8 cellular contexts compared by ENCODE assay signal in the genomic region with DNA sequence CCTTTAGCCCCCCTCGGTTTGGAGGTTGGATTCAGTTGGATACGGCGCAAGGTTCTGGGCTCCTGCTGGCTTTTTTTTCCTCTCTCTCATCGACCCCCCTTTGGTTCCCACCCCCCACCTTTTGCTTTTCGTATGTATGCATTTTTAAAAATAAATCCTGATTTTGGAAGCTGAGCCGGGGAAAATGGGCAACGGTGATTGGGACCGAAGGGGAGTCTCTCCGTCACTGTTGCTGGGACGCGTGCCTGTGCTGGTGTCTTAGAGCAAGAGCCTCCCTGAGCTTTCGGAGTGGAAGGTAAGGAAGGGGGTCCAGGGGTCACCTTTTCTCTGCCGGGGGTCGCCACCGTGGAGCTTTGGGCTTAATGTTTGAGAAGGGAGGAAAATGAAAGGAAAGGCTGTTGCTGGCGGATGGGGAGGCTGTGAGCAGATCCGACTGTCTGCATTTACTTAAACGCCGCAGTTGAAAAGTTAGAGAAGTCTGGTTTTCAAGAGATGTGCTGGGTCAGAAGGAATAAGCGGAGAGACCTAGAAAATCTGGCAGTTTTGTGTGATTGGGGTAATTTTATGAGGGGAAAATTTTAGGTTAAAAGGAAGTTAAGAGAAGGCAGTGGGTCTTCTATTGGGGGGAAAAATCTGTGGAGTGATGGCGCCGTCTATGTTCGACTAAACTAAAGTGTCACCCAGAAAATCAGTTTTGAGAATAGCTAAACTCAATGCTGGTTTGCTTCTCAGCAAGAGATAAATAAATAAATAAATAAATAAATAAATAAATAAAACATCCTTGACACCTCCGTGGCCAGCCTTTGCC. TPM values are rescaled to one million over a fixed set of nuclear protein-coding genes. Genes with fewer than 3 reads are reported as not detected.
A peak's percentile ranks its signal among the peaks of the same experiment; 100 is the strongest.
DNase-seq lines count a peak whose midpoint lies in the region; ATAC-seq and TF ChIP-seq lines count a peak whose summit lies in the region.

No MANE protein-coding gene starts in this region.

- no peak overlapping the region for H3K27ac Mint-ChIP-seq in activated naive CD4-positive, alpha-beta T cell treated with anti-CD3 and anti-CD28 coated beads, Interleukin-2, amount 50 U/mL, for 24 hours
- no peak overlapping the region for H3K27ac Mint-ChIP-seq in activated naive CD4-positive, alpha-beta T cell treated with anti-CD3 and anti-CD28 coated beads, Interleukin-2, amount 50 U/mL, for 72 hours
- peak overlapping the region; percentile 51 to 83 (median 82) for H3K27ac Mint-ChIP-seq in nephron

- TF ChIP-seq CTCF in SK-N-SH (IDR thresholded peaks at IDR 0.05) (no peak), nephron (IDR thresholded peaks at IDR 0.05; ENCODE audit: unreplicated experiment in 3 of 3) (no peak), omental fat pad (IDR thresholded peaks at IDR 0.05) (no peak)

- peaks cover 47% of the 10 kb centered on the region for H3K27me3 Mint-ChIP-seq in activated naive CD4-positive, alpha-beta T cell treated with anti-CD3 and anti-CD28 coated beads, Interleukin-2, amount 50 U/mL, for 24 hours
- H3K27me3 Mint-ChIP-seq in nephron (ENCODE audit: low read depth): peaks cover 80% of the 10 kb centered on the region

- POLR2A ChIA-PET in SK-N-SH (lab: Yijun Ruan, JAX): interaction anchor here (0.6 to 1.8 kb wide), 7 partner anchors 76 to 1722 kb away, joined by 3 to 7 read pairs (median 4); no protein-coding TSS in a partner anchor

- H3K4me1 Mint-ChIP-seq in activated naive CD4-positive, alpha-beta T cell treated with anti-CD3 and anti-CD28 coated beads, Interleukin-2, amount 50 U/mL, for 24 hours: peaks cover 29% of the 10 kb centered on the region
- H3K4me1 Mint-ChIP-seq in nephron: peaks cover 44% of the 10 kb centered on the region

- H3K9ac ChIP-seq in SK-N-SH: no peak overlapping the region; the same call in 1 of the 2 replicates

- H3K4me1 ChIP-seq in SK-N-SH (ENCODE audit: control insufficient read depth in 1 of 2, insufficient read depth in 2 of 2, low read depth in 1 of 2, low read length in 1 of 2) (peaks cover 0 to 18% of the 10 kb centered on the region in 2 experiments; a peak in 3 of 4 replicates), esophagus (ENCODE audit: control insufficient read depth in 2 of 2, insufficient read depth in 2 of 2, low read length in 1 of 2) (no peaks in the 10 kb centered on the region)

- H3K79me2 ChIP-seq in SK-N-SH (ENCODE audit: insufficient read depth): no peaks in the 10 kb centered on the region

- H3K4me3 ChIP-seq in SK-N-SH (ENCODE audit: low read depth in 2 of 2, low read length in 1 of 2): peak overlapping the region; percentile 64 to 70
- peak overlapping the region; percentile 53 to 63 for H3K4me3 ChIP-seq in esophagus (ENCODE audit: low read depth in 1 of 2, low read length in 2 of 2)

- WGBS in SK-N-SH (ENCODE audit: low lambda C conversion rate): 2% methylated on average over 24 of the region's 24 CpGs
- 2 to 3% methylated on average over 24 of the region's 24 CpGs for WGBS in esophagus, 2 donors

- H3K4me2 ChIP-seq in SK-N-SH: peak overlapping the region; percentile 88

- ATAC-seq in activated naive CD4-positive, alpha-beta T cell treated with anti-CD3 and anti-CD28 coated beads, Interleukin-2, amount 50 U/mL, for 72 hours: no peak
- ATAC-seq in omental fat pad (ENCODE audit: low FRiP score) (no peak), GM18858 (IDR thresholded peaks at IDR 0.05; ENCODE audit: unreplicated experiment) (no peak), HG03565 (IDR thresholded peaks at IDR 0.05; ENCODE audit: unreplicated experiment) (no peak)

- no peaks in the 10 kb centered on the region for H3K9me2 ChIP-seq in SK-N-SH

- peaks cover 4% of the 10 kb centered on the region for H3F3A ChIP-seq in SK-N-SH (replicated peaks; ENCODE audit: insufficient read depth)

- peak overlapping the region; percentile 86 for H2AFZ ChIP-seq in SK-N-SH (ENCODE audit: low read depth)

- peak; percentile 63 for TF ChIP-seq RAD21 in SK-N-SH (IDR thresholded peaks at IDR 0.05; ENCODE audit: low read length)

- CTCF ChIA-PET in SK-N-SH (lab: Yijun Ruan, JAX): interaction anchor here (0.6 to 10.2 kb wide), 23 partner anchors 9 to 1973 kb away, joined by 3 to 153 read pairs (median 4); no protein-coding TSS in a partner anchor

- peak overlapping the region in 1 of 2 experiments; percentile 95; a peak in 2 of 4 replicates for H3K27ac ChIP-seq in SK-N-SH (ENCODE audit: low read depth in 2 of 2, low read length in 1 of 2)
- peak overlapping the region in 1 of 2 donors; percentile 25 for H3K27ac ChIP-seq in esophagus (ENCODE audit: low read depth in 2 of 2, low read length in 1 of 2)

- H3K9me3 ChIP-seq in SK-N-SH (no peaks in the 10 kb centered on the region), esophagus (ENCODE audit: control insufficient read depth in 2 of 2, insufficient read depth in 1 of 2, low read depth in 1 of 2, low read length in 1 of 2) (no peaks in the 10 kb centered on the region)

- H3K36me3 Mint-ChIP-seq in activated naive CD4-positive, alpha-beta T cell treated with anti-CD3 and anti-CD28 coated beads, Interleukin-2, amount 50 U/mL, for 24 hours: no peaks in the 10 kb centered on the region
- peaks cover 0 to 9% of the 10 kb centered on the region in 2 donors for H3K36me3 Mint-ChIP-seq in activated naive CD4-positive, alpha-beta T cell treated with anti-CD3 and anti-CD28 coated beads, Interleukin-2, amount 50 U/mL, for 72 hours
- H3K36me3 Mint-ChIP-seq in nephron (ENCODE audit: low read depth): no peaks in the 10 kb centered on the region

- H4K20me1 ChIP-seq in SK-N-SH (ENCODE audit: insufficient read depth): no peaks in the 10 kb centered on the region

- no peak for TF ChIP-seq EP300 in SK-N-SH (IDR thresholded peaks at IDR 0.05; ENCODE audit: borderline replicate concordance in 1 of 2, low read depth in 1 of 2, low read length in 1 of 2)

- H3K9me3 Mint-ChIP-seq in activated naive CD4-positive, alpha-beta T cell treated with anti-CD3 and anti-CD28 coated beads, Interleukin-2, amount 50 U/mL, for 24 hours: no peaks in the 10 kb centered on the region
- H3K9me3 Mint-ChIP-seq in activated naive CD4-positive, alpha-beta T cell treated with anti-CD3 and anti-CD28 coated beads, Interleukin-2, amount 50 U/mL, for 72 hours: no peaks in the 10 kb centered on the region
- no peaks in the 10 kb centered on the region for H3K9me3 Mint-ChIP-seq in nephron

- H3K27me3 ChIP-seq in SK-N-SH (ENCODE audit: insufficient read depth): peaks cover 5% of the 10 kb centered on the region; the same call in 1 of the 2 replicates
- peaks cover 0 to 3% of the 10 kb centered on the region in 2 donors for H3K27me3 ChIP-seq in esophagus (ENCODE audit: control insufficient read depth in 1 of 2, insufficient read depth in 2 of 2, low read length in 2 of 2)

- no peak for DNase-seq in activated naive CD4-positive, alpha-beta T cell treated with anti-CD3 and anti-CD28 coated beads, Interleukin-2, amount 50 U/mL, for 72 hours (ENCODE audit: low spot score in 2 of 2)
- DNase-seq in SK-N-SH: peak; percentile 44
- no peak for DNase-seq in omental fat pad (ENCODE audit: low spot score)

- H3K36me3 ChIP-seq in SK-N-SH (replicated peaks in 1 of 2; ENCODE audit: control insufficient read depth in 1 of 2, insufficient read depth in 2 of 2, low read length in 1 of 2): no peaks in the 10 kb centered on the region
- no peaks in the 10 kb centered on the region for H3K36me3 ChIP-seq in esophagus (ENCODE audit: control insufficient read depth in 2 of 2, insufficient read depth in 2 of 2, low read length in 1 of 2)

- peak overlapping the region; percentile 68 for H3K4me3 Mint-ChIP-seq in activated naive CD4-positive, alpha-beta T cell treated with anti-CD3 and anti-CD28 coated beads, Interleukin-2, amount 50 U/mL, for 24 hours
- peak overlapping the region; percentile 90 to 98 (median 95) for H3K4me3 Mint-ChIP-seq in nephron

TF ChIP-seq in SK-N-SH, 30 proteins besides CTCF, POLR2A, EP300 and RAD21:
- TF ChIP-seq RFX5 (IDR thresholded peaks at IDR 0.05; ENCODE audit: low read length) (peak; percentile 94), CHD2 (IDR thresholded peaks at IDR 0.05; ENCODE audit: low read length, partially characterized antibody) (no peak), RXRA (IDR thresholded peaks at IDR 0.05; ENCODE audit: borderline replicate concordance, low read depth) (no peak)
TF ChIP-seq in SK-N-SH: peak in this region for 1.

RNA-seq across cellular contexts. Expression of a gene that starts 0.8 kb away (rescaled TPM):
- not detected for total RNA-seq in activated naive CD4-positive, alpha-beta T cell treated with anti-CD3 and anti-CD28 coated beads, Interleukin-2, amount 50 U/mL, for 72 hours
- polyA plus RNA-seq in SK-N-SH (2012; rRNA removed) (0.12 and 0.18 TPM in 2 replicates), esophagus (under 1 TPM; 0.08 to 0.14 TPM)
- polyA plus RNA-seq in SK-N-SH (2012; cell fraction: cytosol; rRNA removed): 0.39 and 0.50 TPM in 2 replicates
- 0.14 and 0.30 TPM in 2 replicates for polyA plus RNA-seq in SK-N-SH (2012; cell fraction: nucleus; rRNA removed)
- 1 to 10 TPM in 3 of 4 donors, under 1 TPM in 1; 0.84 to 4.4 (median 1.9) TPM for total RNA-seq in omental fat pad

Comparison
In these comparisons a context has a peak if more than half of its experiments do, and no peak if none do; other contexts are left out.
1. H3K27ac Mint-ChIP-seq: peak in nephron (3 of 3); none in activated naive CD4-positive, alpha-beta T cell treated with anti-CD3 and anti-CD28 coated beads, Interleukin-2, amount 50 U/mL, for 24 hours (single experiment) and activated naive CD4-positive, alpha-beta T cell treated with anti-CD3 and anti-CD28 coated beads, Interleukin-2, amount 50 U/mL, for 72 hours (0 of 2).